ENCODE assay signal across 24 cellular contexts in the genomic region with DNA sequence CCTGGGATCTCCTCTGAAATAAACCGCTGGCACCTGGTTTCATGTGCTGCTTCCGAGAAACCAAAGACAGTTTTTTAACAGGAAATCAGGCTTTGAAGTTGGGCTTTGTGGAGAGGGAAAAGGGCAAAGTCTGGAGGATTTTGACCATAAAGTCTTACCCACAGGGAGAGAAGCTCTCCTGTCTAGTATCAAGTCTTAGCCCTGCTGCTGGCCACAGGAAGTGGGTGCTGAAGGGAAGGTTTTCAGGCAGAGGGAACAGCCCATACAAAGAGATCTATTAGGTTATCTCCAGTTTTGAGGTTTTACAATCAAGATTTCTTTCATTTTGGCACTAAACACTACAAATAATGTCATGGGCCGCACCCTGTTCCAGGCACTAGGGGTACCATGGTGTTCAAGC. TPM values are rescaled to one million over a fixed set of nuclear protein-coding genes. Genes with fewer than 3 reads are reported as not detected.
DNase-seq lines count a peak whose midpoint lies in the region; ATAC-seq, FAIRE-seq and TF ChIP-seq lines count a peak whose summit lies in the region.
"Had no signal": no experiment of that assay in that cellular context is flagged by ENCODE, and none has a peak within 500 bp of the region (broad histone marks: within the 10 kb centered on the region; RNA-seq: fewer than 3 reads in every experiment).

No MANE protein-coding gene starts in this region.

- H3K9me3 Mint-ChIP-seq in immature natural killer cell = no peaks in the 10 kb centered on the region
- H3K9me3 Mint-ChIP-seq: CD8-positive, alpha-beta T cell had no signal

- ATAC-seq in HepG2 (no peak; the same call in 2 of the 3 replicates), HG02798 (IDR thresholded peaks at IDR 0.05; ENCODE audit: poor library complexity, unreplicated experiment) (no peak), HG03039 (IDR thresholded peaks at IDR 0.05; ENCODE audit: unreplicated experiment) (no peak)
- ATAC-seq: CD8-positive, alpha-beta T cell; GM12878; HCT116 had no signal

- H3K36me3 Mint-ChIP-seq in immature natural killer cell = no peaks in the 10 kb centered on the region
- H3K36me3 Mint-ChIP-seq: CD8-positive, alpha-beta T cell; IgD-negative memory B cell had no signal

- H2AFZ ChIP-seq in HepG2 (ENCODE audit: low read length) (no peak overlapping the region), Loucy (ENCODE audit: low read length) (no peak overlapping the region)

- H3K4me3 ChIP-seq in liver (ENCODE audit: low read depth in 1 of 3, low read length in 3 of 3) = no peak overlapping the region
- no peak overlapping the region for H3K4me3 ChIP-seq in HepG2 (replicated peaks in 1 of 3; ENCODE audit: insufficient read depth in 1 of 3, low read depth in 2 of 3, low read length in 3 of 3)
- no peak overlapping the region for H3K4me3 ChIP-seq in Loucy (ENCODE audit: low read length, poor library complexity, severe bottlenecking)
- H3K4me3 ChIP-seq: BLaER1 treated with 17β-estradiol and CSF1 and Interleukin-3, amounts not matched to agents 10 nM and 100 nM; GM12878 had no signal

- no peak for FAIRE-seq in HepG2 (lab: Jason Lieb, UNC)
- FAIRE-seq: GM12878, GM19239, HTR-8/SVneo had no signal

- H3K27ac Mint-ChIP-seq in immature natural killer cell = peak overlapping the region; percentile 62 to 86 (median 74)
- H3K27ac Mint-ChIP-seq: B cell; CD8-positive, alpha-beta T cell; IgD-negative memory B cell had no signal

- H3K9me3 ChIP-seq in liver (ENCODE audit: control insufficient read depth in 4 of 4, low read length in 3 of 4) = no peaks in the 10 kb centered on the region
- H3K9me3 ChIP-seq in HepG2 (ENCODE audit: low read length) = no peaks in the 10 kb centered on the region
- H3K9me3 ChIP-seq in Loucy (ENCODE audit: insufficient read depth, low read depth, low read length) = no peaks in the 10 kb centered on the region
- H3K9me3 ChIP-seq: BLaER1 treated with 17β-estradiol and CSF1 and Interleukin-3, amounts not matched to agents 10 nM and 100 nM had no signal

- WGBS in liver = 87% methylated on average over 3 of the region's 3 CpGs
- WGBS in HepG2 (ENCODE audit: low lambda C conversion rate) = 93% methylated on average over 3 of the region's 3 CpGs

- H4K20me1 ChIP-seq in HepG2 (ENCODE audit: insufficient read depth, low read length) = no peaks in the 10 kb centered on the region
- no peaks in the 10 kb centered on the region for H4K20me1 ChIP-seq in Loucy (ENCODE audit: insufficient read depth, low read length, poor library complexity, severe bottlenecking)
- H4K20me1 ChIP-seq: BLaER1 treated with 17β-estradiol and CSF1 and Interleukin-3, amounts not matched to agents 10 nM and 100 nM had no signal

- intact Hi-C loops in HepG2 (cut with micrococcal nuclease; ENCODE audit: unreplicated experiment) = no loop called here

- H3K27ac ChIP-seq in liver (ENCODE audit: low read depth in 1 of 2, low read length in 2 of 2) (no peak overlapping the region), HepG2 (ENCODE audit: extremely low read length, insufficient read depth, low read length) (no peak overlapping the region)
- H3K27ac ChIP-seq: BLaER1 treated with 17β-estradiol and CSF1 and Interleukin-3, amounts not matched to agents 10 nM and 100 nM had no signal

- peak overlapping the region; percentile 29 to 63 (median 57) for H3K4me3 Mint-ChIP-seq in immature natural killer cell
- H3K4me3 Mint-ChIP-seq: B cell; CD8-positive, alpha-beta T cell; IgD-negative memory B cell had no signal

- H3K4me2 ChIP-seq in HepG2 (ENCODE audit: low read depth, low read length) (no peak overlapping the region), Loucy (ENCODE audit: low read depth, low read length, poor library complexity, severe bottlenecking) (peak overlapping the region; percentile 34)

- peaks cover 44 to 68% of the 10 kb centered on the region in 2 donors for H3K4me1 Mint-ChIP-seq in immature natural killer cell

- H3K9me2 ChIP-seq in Loucy (replicated peaks; ENCODE audit: low read depth, low read length) = no peaks in the 10 kb centered on the region

- DNase-seq in HepG2 (ENCODE audit: low spot score) (no peak), immature natural killer cell (peak in 2 of 3 donors; percentile 12 to 20), renal cortical epithelial cell (ENCODE audit: low read depth) (peak; percentile 4), putamen (ENCODE audit: low spot score) (no peak)
- DNase-seq: Calu3; CD8-positive, alpha-beta T cell; DMS79 treated with DMSO at 0.1 percent for 48 hours; EL; GOT3; H7; KG1 had no signal

- H3K79me2 ChIP-seq in HepG2 (ENCODE audit: insufficient read depth, low read length) = no peaks in the 10 kb centered on the region
- no peaks in the 10 kb centered on the region for H3K79me2 ChIP-seq in Loucy (ENCODE audit: insufficient read depth, low read length)

- no peaks in the 10 kb centered on the region for H3F3A ChIP-seq in Loucy (ENCODE audit: low read depth)

- no TSS peak for BruUV-seq in HepG2 (replicated peaks; lab: Mats Ljungman, UMichigan)

- H3K27me3 ChIP-seq in liver (ENCODE audit: control insufficient read depth in 4 of 4, insufficient read depth in 4 of 4, low read length in 3 of 4) = no peaks in the 10 kb centered on the region
- H3K27me3 ChIP-seq in HepG2 (ENCODE audit: control insufficient read depth in 1 of 2, insufficient read depth in 2 of 2, low read length in 2 of 2) = no peaks in the 10 kb centered on the region
- no peaks in the 10 kb centered on the region for H3K27me3 ChIP-seq in Loucy (ENCODE audit: insufficient read depth, low read length, poor library complexity, severe bottlenecking)
- H3K27me3 ChIP-seq: BLaER1 treated with 17β-estradiol and CSF1 and Interleukin-3, amounts not matched to agents 10 nM and 100 nM had no signal

- H3K36me3 ChIP-seq in liver (ENCODE audit: control insufficient read depth in 4 of 4, insufficient read depth in 3 of 4, low read depth in 1 of 4, low read length in 3 of 4) (peaks cover 0 to 9% (median 3%) of the 10 kb centered on the region in 4 donors), HepG2 (replicated peaks in 1 of 2; ENCODE audit: control insufficient read depth in 1 of 2, insufficient read depth in 2 of 2, low read length in 2 of 2) (peaks cover 4 to 17% of the 10 kb centered on the region in 2 experiments; a peak in 3 of 5 replicates), Loucy (ENCODE audit: insufficient read depth, low read length) (no peaks in the 10 kb centered on the region)
- H3K36me3 ChIP-seq: BLaER1 treated with 17β-estradiol and CSF1 and Interleukin-3, amounts not matched to agents 10 nM and 100 nM had no signal

- H3K9ac ChIP-seq in liver (ENCODE audit: low read depth in 1 of 2, low read length in 2 of 2) (no peak overlapping the region), HepG2 (ENCODE audit: insufficient read depth, low read depth, low read length) (no peak overlapping the region), Loucy (ENCODE audit: low read depth, low read length, poor library complexity, severe bottlenecking) (no peak overlapping the region)
- H3K9ac ChIP-seq: BLaER1 treated with 17β-estradiol and CSF1 and Interleukin-3, amounts not matched to agents 10 nM and 100 nM had no signal

- TF ChIP-seq POLR2A in HepG2 (IDR thresholded peaks at IDR 0.05; ENCODE audit: insufficient read depth in 1 of 2, low read depth in 2 of 2, low read length in 2 of 2) = no peak

- POLR2A ChIA-PET in HepG2 (lab: Yijun Ruan, JAX) = interaction anchor here (2.1 kb wide), 1 partner anchor 34 kb away, joined by 4 read pairs; no protein-coding TSS in a partner anchor

- TF ChIP-seq EP300 in HepG2 (IDR thresholded peaks at IDR 0.05; ENCODE audit: low read depth in 2 of 2, low read length in 2 of 2) (no peak), HepG2 (CRISPR knock-in tag; IDR thresholded peaks at IDR 0.05; ENCODE audit: borderline replicate concordance) (no peak)

- H3K27me3 Mint-ChIP-seq in immature natural killer cell (ENCODE audit: low read depth in 3 of 3) = peaks cover 0 to 2% (median 1%) of the 10 kb centered on the region in 3 donors

- in situ Hi-C loops in HepG2 (cut with HindIII; ENCODE audit: extremely low pct_ligation_motif_present, low pct_unique_long_range_greater_than_20kb) = no loop called here

- CTCF ChIA-PET in HepG2 (lab: Yijun Ruan, JAX; ENCODE audit: low intra/inter-chr PET ratio, low total read pairs) = no interaction called here

- peaks cover 0 to 2% (median 0%) of the 10 kb centered on the region in 4 donors for H3K4me1 ChIP-seq in liver (ENCODE audit: control insufficient read depth in 4 of 4, insufficient read depth in 4 of 4, low read length in 3 of 4)
- H3K4me1 ChIP-seq in HepG2 (ENCODE audit: insufficient read depth, low read length) = no peaks in the 10 kb centered on the region
- peaks cover 13% of the 10 kb centered on the region for H3K4me1 ChIP-seq in Loucy (ENCODE audit: insufficient read depth, low read length, poor library complexity, severe bottlenecking)

- TF ChIP-seq CTCF in liver (IDR thresholded peaks at IDR 0.05; ENCODE audit: low read depth, low read length, missing input control) = no peak
- no peak for TF ChIP-seq CTCF in HepG2 (CRISPR knock-in tag; IDR thresholded peaks at IDR 0.05)
- TF ChIP-seq CTCF in Loucy (conservative IDR thresholded peaks at IDR 0.05; ENCODE audit: low read length) = no peak

- TF ChIP-seq RAD21 in liver (IDR thresholded peaks at IDR 0.05) (no peak), HepG2 (CRISPR knock-in tag; IDR thresholded peaks at IDR 0.05) (no peak)

RNA-seq across cellular contexts. Expression of a gene that starts 29.3 kb away (rescaled TPM):
- 1 to 10 TPM; 5.7 to 6.5 TPM for total RNA-seq in liver
- 1 to 10 TPM in 1 of 2 donors, under 1 TPM in 1; 0.78 to 6.3 TPM for polyA plus RNA-seq in liver
- total RNA-seq in HepG2 (2016; rRNA removed; fragmentation: Illumina TruSeq; extraction: Trizol) = 12.5 and 42.0 TPM in 2 replicates
- total RNA-seq in HepG2 (2016; cell fraction: cytosol; rRNA removed; fragmentation: Illumina TruSeq; extraction: Trizol; ENCODE audit: low read depth) = 5.6 and 7.3 TPM in 2 replicates
- total RNA-seq in HepG2 (2016; cell fraction: insoluble cytoplasmic fraction; rRNA removed; fragmentation: Illumina TruSeq; extraction: Trizol) = 12.1 and 46.2 TPM in 2 replicates
- 10.8 and 12.4 TPM in 2 replicates for total RNA-seq in HepG2 (2016; cell fraction: membrane; rRNA removed; fragmentation: Illumina TruSeq; extraction: Trizol)
- total RNA-seq in HepG2 (2016; cell fraction: nucleus; rRNA removed; fragmentation: Illumina TruSeq; extraction: Trizol) = 48.7 and 58.9 TPM in 2 replicates
- 65.0 and 66.4 TPM in 2 replicates for polyA plus RNA-seq in HepG2 (2011; rRNA removed)
- 31.0 and 34.1 TPM in 2 replicates for polyA plus RNA-seq in HepG2 (2011; cell fraction: cytosol; rRNA removed)
- polyA plus RNA-seq in HepG2 (2011; cell fraction: nucleus; rRNA removed) = 293 and 346 TPM in 2 replicates
- 27.5 and 39.2 TPM in 2 replicates for polyA plus RNA-seq in HepG2 (2012)
- 4.2 and 4.7 TPM in 2 replicates for polyA plus RNA-seq in HepG2 (2016; cell fraction: cytosol; fragmentation: Illumina TruSeq; extraction: Trizol; ENCODE audit: low read depth)
- polyA plus RNA-seq in HepG2 (2016; cell fraction: insoluble cytoplasmic fraction; fragmentation: Illumina TruSeq; extraction: Trizol; ENCODE audit: low read depth) = 12.4 and 12.6 TPM in 2 replicates
- polyA plus RNA-seq in HepG2 (2016; cell fraction: membrane; fragmentation: Illumina TruSeq; extraction: Trizol; ENCODE audit: low read depth) = 6.8 and 9.0 TPM in 2 replicates
- polyA plus RNA-seq in HepG2 (2016; cell fraction: nucleus; fragmentation: Illumina TruSeq; extraction: Trizol; ENCODE audit: insufficient read depth, low read depth) = 122 TPM in 2 replicates
- polyA minus RNA-seq in HepG2 (2011; rRNA and poly(A)+ RNA removed; ENCODE audit: low replicate concordance) = 0.07 and 112 TPM in 2 replicates
- polyA minus RNA-seq in HepG2 (2011; cell fraction: cytosol; rRNA and poly(A)+ RNA removed) = 12.0 and 15.6 TPM in 2 replicates
- 54.7 and 62.5 TPM in 2 replicates for polyA minus RNA-seq in HepG2 (2011; cell fraction: nucleus; rRNA and poly(A)+ RNA removed)
- not detected for polyA plus RNA-seq in immature natural killer cell
- total RNA-seq in renal cortical epithelial cell = 0.35 and 1.6 TPM in 2 replicates
- total RNA-seq: A172; B cell; CD8-positive, alpha-beta T cell; G401; GM12878 had no signal
- polyA plus RNA-seq: IgD-negative memory B cell had no signal

Comparison
In these comparisons a context has a peak if more than half of its experiments do, and no peak if none do; other contexts are left out.
1. DNase-seq: peak in immature natural killer cell (2 of 3) and renal cortical epithelial cell (single experiment); none in HepG2 (single experiment) and putamen (single experiment).